Comparison of ENCODE assay signal across 20 cellular contexts in the genomic region with DNA sequence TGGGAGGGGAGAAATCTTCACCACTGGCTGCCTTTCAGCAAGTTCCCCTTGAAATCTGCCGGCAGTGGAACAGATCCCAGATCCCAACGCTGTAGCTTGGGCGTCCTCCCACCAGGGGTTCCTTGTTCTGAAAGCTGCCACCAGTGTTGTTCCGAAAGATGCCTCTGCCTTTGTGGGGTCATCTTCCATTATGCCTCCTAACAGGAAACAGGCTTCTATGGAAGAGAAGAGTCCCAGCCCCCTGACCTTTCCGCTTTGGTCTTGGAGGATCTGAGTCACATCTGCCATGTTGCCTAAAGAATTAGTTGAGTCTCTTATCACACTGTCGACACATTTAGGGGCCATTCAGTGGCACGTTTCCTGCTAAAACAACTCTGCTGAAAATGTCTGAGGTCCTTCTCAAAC.
"Had no signal": no experiment of that assay in that cellular context is flagged by ENCODE, and none has a peak within 500 bp of the region (broad histone marks: within the 10 kb centered on the region; RNA-seq: fewer than 3 reads in every experiment).

No MANE protein-coding gene starts in this region.

- H3K27ac Mint-ChIP-seq: activated naive CD4-positive, alpha-beta T cell treated with anti-CD3 and anti-CD28 coated beads, Interleukin-2, amount 50 U/mL, for 24 hours; immature natural killer cell; naive B cell had no signal

- H3K9me3 ChIP-seq: colonic mucosa, lower lobe of right lung, right atrium auricular region, testis, upper lobe of right lung had no signal

- H3K4me3 ChIP-seq: colonic mucosa, lower lobe of right lung, right atrium auricular region, testis, upper lobe of right lung had no signal

- H3K4me1 ChIP-seq: colonic mucosa, testis, upper lobe of right lung had no signal

- H3K27ac ChIP-seq: colonic mucosa, lower lobe of right lung, right atrium auricular region, testis, upper lobe of right lung had no signal

- DNase-seq: activated CD4-positive, alpha-beta T cell treated with anti-CD3 and anti-CD28 coated beads, Interleukin-2, amount 50 U/mL, for 4 hours; activated effector memory CD4-positive, alpha-beta T cell treated with anti-CD3 and anti-CD28 coated beads, Interleukin-2, amount 50 U/mL, for 16 hours; activated T-cell treated with anti-CD3 and anti-CD28 coated beads, Interleukin-2, amount 50 U/mL, for 4 hours; amniotic stem cell; caudate nucleus; colonic mucosa; effector CD8-positive, alpha-beta T cell; foreskin melanocyte; head of caudate nucleus; immature natural killer cell; lower lobe of right lung; naive B cell; stimulated activated CD4-positive, alpha-beta T cell treated with anti-CD3 and anti-CD28 coated beads, Interleukin-15, amount 100 ng/mL, for 24 hours; stimulated activated CD4-positive, alpha-beta T cell treated with anti-CD3 and anti-CD28 coated beads, Interleukin-4, amount 100 ng/mL, for 1 hour; stimulated activated naive CD4-positive, alpha-beta T cell; testis; upper lobe of right lung had no signal

- H3K36me3 Mint-ChIP-seq: activated naive CD4-positive, alpha-beta T cell treated with anti-CD3 and anti-CD28 coated beads, Interleukin-2, amount 50 U/mL, for 24 hours; naive B cell had no signal

- H3K9me3 Mint-ChIP-seq: activated naive CD4-positive, alpha-beta T cell treated with anti-CD3 and anti-CD28 coated beads, Interleukin-2, amount 50 U/mL, for 24 hours; activated T-cell treated with anti-CD3 and anti-CD28 coated beads, Interleukin-2, amount 50 U/mL, for 4 hours; immature natural killer cell; naive B cell had no signal

- ATAC-seq: activated T-cell treated with anti-CD3 and anti-CD28 coated beads, Interleukin-2, amount 50 U/mL, for 4 hours; lower lobe of right lung; SK-N-SH treated with all-trans-retinoic acid at 6 μM for 48 hours; upper lobe of right lung had no signal

- H3K36me3 ChIP-seq: colonic mucosa had no signal

- H3K4me3 Mint-ChIP-seq: activated naive CD4-positive, alpha-beta T cell treated with anti-CD3 and anti-CD28 coated beads, Interleukin-2, amount 50 U/mL, for 24 hours; activated T-cell treated with anti-CD3 and anti-CD28 coated beads, Interleukin-2, amount 50 U/mL, for 4 hours; immature natural killer cell; naive B cell had no signal

- H3K27me3 ChIP-seq: colonic mucosa, right atrium auricular region, testis, upper lobe of right lung had no signal

- H3K27me3 Mint-ChIP-seq: activated naive CD4-positive, alpha-beta T cell treated with anti-CD3 and anti-CD28 coated beads, Interleukin-2, amount 50 U/mL, for 24 hours had no signal
